In the genomic region with DNA sequence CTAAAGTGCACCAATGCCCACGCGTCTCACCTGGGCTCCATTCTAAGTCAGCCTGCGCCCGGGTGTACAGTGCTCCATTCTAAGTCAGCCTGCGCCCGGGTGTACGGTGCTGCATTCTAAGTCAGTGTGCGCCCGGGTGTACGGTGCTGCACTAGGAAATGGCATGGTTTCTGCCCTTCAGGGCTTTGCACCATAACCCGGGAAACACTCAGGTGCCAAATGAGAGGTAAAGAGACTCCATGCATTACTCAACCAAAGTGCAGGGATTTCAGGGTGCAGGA, we compare ENCODE assay signal across 20 cellular contexts. TPM values are rescaled to one million over a fixed set of nuclear protein-coding genes. Genes with fewer than 3 reads are reported as not detected.
DNase-seq lines count a peak whose midpoint lies in the region; ATAC-seq and TF ChIP-seq lines count a peak whose summit lies in the region.
"Had no signal": no experiment of that assay in that cellular context is flagged by ENCODE, and none has a peak within 500 bp of the region (broad histone marks: within the 10 kb centered on the region; RNA-seq: fewer than 3 reads in every experiment).

No MANE protein-coding gene starts in this region.

- peaks cover 8 to 11% of the 10 kb centered on the region in 2 donors for H3K4me1 Mint-ChIP-seq in natural killer cell
- H3K4me1 Mint-ChIP-seq in natural killer cell treated with Interleukin-12 subunit alpha and Interleukin-12 subunit beta and Interleukin-15 and Interleukin-18, amount 100 ng/mL, for 72 hours (ENCODE audit: low read depth in 2 of 2), result peaks cover 5 to 8% of the 10 kb centered on the region in 2 donors
- peaks cover 61% of the 10 kb centered on the region for H3K4me1 Mint-ChIP-seq in activated naive CD8-positive, alpha-beta T cell (ENCODE audit: low read depth)
- peaks cover 26% of the 10 kb centered on the region for H3K4me1 Mint-ChIP-seq in stimulated activated effector memory CD8-positive, alpha-beta T cell treated with anti-CD3 and anti-CD28 coated beads, Interleukin-12 subunit alpha, Interleukin-12 subunit beta, amount 100 ng/mL, for 72 hours
- H3K4me1 Mint-ChIP-seq: WTC11 had no signal

- no peaks in the 10 kb centered on the region for H3K9me3 Mint-ChIP-seq in natural killer cell
- H3K9me3 Mint-ChIP-seq in natural killer cell treated with Interleukin-12 subunit alpha and Interleukin-12 subunit beta and Interleukin-15 and Interleukin-18, amount 100 ng/mL, for 72 hours, result no peaks in the 10 kb centered on the region
- no peaks in the 10 kb centered on the region for H3K9me3 Mint-ChIP-seq in activated naive CD8-positive, alpha-beta T cell (ENCODE audit: low read depth)
- H3K9me3 Mint-ChIP-seq in stimulated activated effector memory CD8-positive, alpha-beta T cell treated with anti-CD3 and anti-CD28 coated beads, Interleukin-12 subunit alpha, Interleukin-12 subunit beta, amount 100 ng/mL, for 72 hours, result no peaks in the 10 kb centered on the region
- H3K9me3 Mint-ChIP-seq: endodermal cell, HFFc6, neural progenitor cell, type B pancreatic cell, WTC11 had no signal

- no peak overlapping the region for H3K4me3 Mint-ChIP-seq in natural killer cell
- no peak overlapping the region for H3K4me3 Mint-ChIP-seq in natural killer cell treated with Interleukin-12 subunit alpha and Interleukin-12 subunit beta and Interleukin-15 and Interleukin-18, amount 100 ng/mL, for 72 hours
- peak overlapping the region; percentile 79 for H3K4me3 Mint-ChIP-seq in activated naive CD8-positive, alpha-beta T cell
- H3K4me3 Mint-ChIP-seq in stimulated activated effector memory CD8-positive, alpha-beta T cell treated with anti-CD3 and anti-CD28 coated beads, Interleukin-12 subunit alpha, Interleukin-12 subunit beta, amount 100 ng/mL, for 72 hours, result peak overlapping the region; percentile 61
- H3K4me3 Mint-ChIP-seq: endodermal cell, HFFc6, neural progenitor cell, type B pancreatic cell, WTC11 had no signal

- ATAC-seq in natural killer cell, result peak in 2 of 3 donors; percentile 5 to 6
- ATAC-seq in natural killer cell treated with Interleukin-12 subunit alpha and Interleukin-12 subunit beta and Interleukin-15 and Interleukin-18, amount 100 ng/mL, for 72 hours, result no peak
- no peak for ATAC-seq in stimulated activated effector memory CD8-positive, alpha-beta T cell treated with anti-CD3 and anti-CD28 coated beads, Interleukin-12 subunit alpha, Interleukin-12 subunit beta, amount 100 ng/mL, for 72 hours
- ATAC-seq: gastroesophageal sphincter, WTC11 had no signal

- no peaks in the 10 kb centered on the region for H3K27me3 Mint-ChIP-seq in natural killer cell (ENCODE audit: low read depth in 2 of 2)
- H3K27me3 Mint-ChIP-seq in natural killer cell treated with Interleukin-12 subunit alpha and Interleukin-12 subunit beta and Interleukin-15 and Interleukin-18, amount 100 ng/mL, for 72 hours, result no peaks in the 10 kb centered on the region
- no peaks in the 10 kb centered on the region for H3K27me3 Mint-ChIP-seq in activated naive CD8-positive, alpha-beta T cell
- H3K27me3 Mint-ChIP-seq: type B pancreatic cell had no signal

- intact Hi-C loops in natural killer cell (cut with micrococcal nuclease), result loop anchor here (10.0 kb wide), 1 partner anchor 1822 kb away; no protein-coding TSS in a partner anchor

- no peak for TF ChIP-seq CTCF in natural killer cell (IDR thresholded peaks at IDR 0.05)

- DNase-seq in natural killer cell (no peak), T follicular helper cell (ENCODE audit: low read depth) (peak; percentile 9), HuH-7 (ENCODE audit: low spot score) (no peak), islet precursor cell (no peak), hippocampal formation (lab: John Stamatoyannopoulos, UW) (no peak)
- no peak for DNase-seq in natural killer cell treated with Interleukin-12 subunit alpha and Interleukin-12 subunit beta and Interleukin-15 and Interleukin-18, amount 100 ng/mL, for 72 hours (ENCODE audit: low spot score)
- DNase-seq in stimulated activated effector memory CD8-positive, alpha-beta T cell treated with anti-CD3 and anti-CD28 coated beads, Interleukin-12 subunit alpha, Interleukin-12 subunit beta, amount 100 ng/mL, for 72 hours (ENCODE audit: low spot score in 2 of 2), result no peak
- DNase-seq: anterior cingulate cortex, endodermal cell, esophagus squamous epithelium, HFFc6, MG63, NCI-H2081, NCI-H774, RPMI8226 had no signal

- no peaks in the 10 kb centered on the region for H3K36me3 Mint-ChIP-seq in natural killer cell
- H3K36me3 Mint-ChIP-seq in natural killer cell treated with Interleukin-12 subunit alpha and Interleukin-12 subunit beta and Interleukin-15 and Interleukin-18, amount 100 ng/mL, for 72 hours, result no peaks in the 10 kb centered on the region
- peaks cover 4% of the 10 kb centered on the region for H3K36me3 Mint-ChIP-seq in activated naive CD8-positive, alpha-beta T cell
- peaks cover 17% of the 10 kb centered on the region for H3K36me3 Mint-ChIP-seq in stimulated activated effector memory CD8-positive, alpha-beta T cell treated with anti-CD3 and anti-CD28 coated beads, Interleukin-12 subunit alpha, Interleukin-12 subunit beta, amount 100 ng/mL, for 72 hours
- H3K36me3 Mint-ChIP-seq: WTC11 had no signal

- no peak overlapping the region for H3K27ac Mint-ChIP-seq in natural killer cell
- H3K27ac Mint-ChIP-seq in natural killer cell treated with Interleukin-12 subunit alpha and Interleukin-12 subunit beta and Interleukin-15 and Interleukin-18, amount 100 ng/mL, for 72 hours, result no peak overlapping the region
- peak overlapping the region; percentile 88 for H3K27ac Mint-ChIP-seq in activated naive CD8-positive, alpha-beta T cell
- peak overlapping the region; percentile 69 for H3K27ac Mint-ChIP-seq in stimulated activated effector memory CD8-positive, alpha-beta T cell treated with anti-CD3 and anti-CD28 coated beads, Interleukin-12 subunit alpha, Interleukin-12 subunit beta, amount 100 ng/mL, for 72 hours
- H3K27ac Mint-ChIP-seq: HFFc6, type B pancreatic cell, WTC11 had no signal

RNA-seq across cellular contexts. Expression of a gene that starts 29.2 kb away (rescaled TPM):
- 10 to 100 TPM; 53.8 to 56.2 (median 54.0) TPM for total RNA-seq in natural killer cell
- 100 to 1,000 TPM; 195 to 451 TPM for total RNA-seq in natural killer cell treated with Interleukin-12 subunit alpha and Interleukin-12 subunit beta and Interleukin-15 and Interleukin-18, amount 100 ng/mL, for 72 hours

Comparison
In these comparisons a context has a peak if more than half of its experiments do, and no peak if none do; other contexts are left out.
1. ATAC-seq: peak in natural killer cell (2 of 3); none in natural killer cell treated with Interleukin-12 subunit alpha and Interleukin-12 subunit beta and Interleukin-15 and Interleukin-18, amount 100 ng/mL, for 72 hours (0 of 2) and stimulated activated effector memory CD8-positive, alpha-beta T cell treated with anti-CD3 and anti-CD28 coated beads, Interleukin-12 subunit alpha, Interleukin-12 subunit beta, amount 100 ng/mL, for 72 hours (single experiment).
2. H3K27ac Mint-ChIP-seq: peak in activated naive CD8-positive, alpha-beta T cell (single experiment) and stimulated activated effector memory CD8-positive, alpha-beta T cell treated with anti-CD3 and anti-CD28 coated beads, Interleukin-12 subunit alpha, Interleukin-12 subunit beta, amount 100 ng/mL, for 72 hours (single experiment); none in natural killer cell (0 of 2) and natural killer cell treated with Interleukin-12 subunit alpha and Interleukin-12 subunit beta and Interleukin-15 and Interleukin-18, amount 100 ng/mL, for 72 hours (0 of 2).
3. H3K4me3 Mint-ChIP-seq: peak in activated naive CD8-positive, alpha-beta T cell (single experiment) and stimulated activated effector memory CD8-positive, alpha-beta T cell treated with anti-CD3 and anti-CD28 coated beads, Interleukin-12 subunit alpha, Interleukin-12 subunit beta, amount 100 ng/mL, for 72 hours (single experiment); none in natural killer cell (single experiment) and natural killer cell treated with Interleukin-12 subunit alpha and Interleukin-12 subunit beta and Interleukin-15 and Interleukin-18, amount 100 ng/mL, for 72 hours (single experiment).